ENCODE assay signal across 9 cellular contexts in genomic region chr11:1844221-1845094, GRCh38. TPM values are rescaled to one million over a fixed set of nuclear protein-coding genes. Genes with fewer than 3 reads are reported as not detected.
DNase-seq lines count a peak whose midpoint lies in the region; ATAC-seq and TF ChIP-seq lines count a peak whose summit lies in the region.
"Had no signal": no experiment of that assay in that cellular context is flagged by ENCODE, and none has a peak within 500 bp of the region (broad histone marks: within the 10 kb centered on the region; RNA-seq: fewer than 3 reads in every experiment).

No MANE protein-coding gene starts in this region.

- H3K36me3 Mint-ChIP-seq in activated CD4-positive, alpha-beta T cell treated with anti-CD3 and anti-CD28 coated beads, Interleukin-2, amount 10 ng/mL, durations not matched to agents 24 days and 14 days (ENCODE audit: low read depth): no peaks in the 10 kb centered on the region
- no peaks in the 10 kb centered on the region for H3K36me3 Mint-ChIP-seq in endothelial cell (ENCODE audit: low read depth, unreplicated experiment)
- H3K36me3 Mint-ChIP-seq in osteocyte (ENCODE audit: unreplicated experiment): no peaks in the 10 kb centered on the region

- no peaks in the 10 kb centered on the region for H3K9me3 ChIP-seq in MG63

- H3K4me3 Mint-ChIP-seq in activated CD4-positive, alpha-beta T cell treated with anti-CD3 and anti-CD28 coated beads, Interleukin-2, amount 10 ng/mL, durations not matched to agents 24 days and 14 days: peak overlapping the region; percentile 79
- H3K4me3 Mint-ChIP-seq in endothelial cell (ENCODE audit: unreplicated experiment): no peak overlapping the region
- no peak overlapping the region for H3K4me3 Mint-ChIP-seq in osteocyte (ENCODE audit: unreplicated experiment)

- no peak for ATAC-seq in HG02884 (IDR thresholded peaks at IDR 0.05; ENCODE audit: unreplicated experiment)

- in situ Hi-C loops in Caki2 (cut with HindIII; ENCODE audit: low pct_unique_long_range_greater_than_20kb, low sequenced_read_pairs): no loop called here

- H3K4me1 Mint-ChIP-seq in activated CD4-positive, alpha-beta T cell treated with anti-CD3 and anti-CD28 coated beads, Interleukin-2, amount 10 ng/mL, durations not matched to agents 24 days and 14 days: peaks cover 56% of the 10 kb centered on the region
- H3K4me1 Mint-ChIP-seq in endothelial cell (ENCODE audit: unreplicated experiment): peaks cover 4% of the 10 kb centered on the region
- peaks cover 43% of the 10 kb centered on the region for H3K4me1 Mint-ChIP-seq in osteocyte (ENCODE audit: unreplicated experiment)

- no peaks in the 10 kb centered on the region for H3K27me3 ChIP-seq in MG63

- no peak overlapping the region for H3K4me3 ChIP-seq in MG63

- H3K36me3 ChIP-seq in MG63: no peaks in the 10 kb centered on the region

- peak; percentile 32 for DNase-seq in Caki2 (ENCODE audit: low read depth)
- peak; percentile 83 for DNase-seq in activated CD4-positive, alpha-beta T cell treated with anti-CD3 and anti-CD28 coated beads, Interleukin-2, amount 10 ng/mL, durations not matched to agents 24 days and 14 days
- no peak for DNase-seq in endothelial cell (ENCODE audit: low spot score)
- DNase-seq in osteocyte (ENCODE audit: extremely low spot score, unreplicated experiment): no peak
- no peak for DNase-seq in MG63
- no peak for DNase-seq in Ammon's horn (ENCODE audit: low spot score)
- DNase-seq in NCI-H146 treated with DMSO at 0.1 percent for 48 hours (lab: John Stamatoyannopoulos, UW; ENCODE audit: unreplicated experiment): no peak
- DNase-seq: SIG-M5 had no signal

- TF ChIP-seq CTCF in endothelial cell (IDR thresholded peaks at IDR 0.05; ENCODE audit: unreplicated experiment): no peak
- no peak for TF ChIP-seq CTCF in osteocyte (IDR thresholded peaks at IDR 0.05)

- no peaks in the 10 kb centered on the region for H3K9me3 Mint-ChIP-seq in activated CD4-positive, alpha-beta T cell treated with anti-CD3 and anti-CD28 coated beads, Interleukin-2, amount 10 ng/mL, durations not matched to agents 24 days and 14 days
- H3K9me3 Mint-ChIP-seq in endothelial cell (ENCODE audit: unreplicated experiment) (no peaks in the 10 kb centered on the region), osteocyte (ENCODE audit: unreplicated experiment) (no peaks in the 10 kb centered on the region)

- intact Hi-C loops in activated CD4-positive, alpha-beta T cell treated with anti-CD3 and anti-CD28 coated beads, Interleukin-2, amount 10 ng/mL, durations not matched to agents 24 days and 14 days (cut with micrococcal nuclease): loop anchor here (1.0 kb wide), 1 partner anchor 8 kb away; no protein-coding TSS in a partner anchor

- H3K27ac Mint-ChIP-seq in activated CD4-positive, alpha-beta T cell treated with anti-CD3 and anti-CD28 coated beads, Interleukin-2, amount 10 ng/mL, durations not matched to agents 24 days and 14 days: peak overlapping the region; percentile 92
- H3K27ac Mint-ChIP-seq in endothelial cell (ENCODE audit: unreplicated experiment) (peak overlapping the region; percentile 20), osteocyte (ENCODE audit: unreplicated experiment) (peak overlapping the region; percentile 69)

- H3K27me3 Mint-ChIP-seq in activated CD4-positive, alpha-beta T cell treated with anti-CD3 and anti-CD28 coated beads, Interleukin-2, amount 10 ng/mL, durations not matched to agents 24 days and 14 days: peaks cover 3% of the 10 kb centered on the region
- H3K27me3 Mint-ChIP-seq in endothelial cell (ENCODE audit: unreplicated experiment) (peaks cover 16% of the 10 kb centered on the region), osteocyte (ENCODE audit: unreplicated experiment) (no peaks in the 10 kb centered on the region)

RNA-seq across cellular contexts. Expression of gene TNNI2, which starts 5.7 kb away (rescaled TPM):
- not detected in 2 replicates for total RNA-seq in Caki2 (2014; rRNA removed; shearing (Covaris generic); ENCODE audit: low replicate concordance)
- total RNA-seq in activated CD4-positive, alpha-beta T cell treated with anti-CD3 and anti-CD28 coated beads, Interleukin-2, amount 10 ng/mL, durations not matched to agents 24 days and 14 days: not detected in 2 replicates
- not detected for total RNA-seq in endothelial cell (ENCODE audit: unreplicated experiment)
- total RNA-seq in osteocyte: 1.0 and 1.1 TPM in 2 replicates
- total RNA-seq in MG63 (2014; rRNA removed; shearing (Covaris generic); ENCODE audit: low replicate concordance): not detected in 2 replicates

RNA-seq across cellular contexts. Expression of gene LSP1, which starts 8.4 kb away (rescaled TPM):
- total RNA-seq in Caki2 (2014; rRNA removed; shearing (Covaris generic); ENCODE audit: low replicate concordance): not detected in 2 replicates
- total RNA-seq in activated CD4-positive, alpha-beta T cell treated with anti-CD3 and anti-CD28 coated beads, Interleukin-2, amount 10 ng/mL, durations not matched to agents 24 days and 14 days: 303 and 322 TPM in 2 replicates
- total RNA-seq in endothelial cell (ENCODE audit: unreplicated experiment) (not detected), osteocyte (26.9 and 29.5 TPM in 2 replicates)
- 41.7 and 66.6 TPM in 2 replicates for total RNA-seq in MG63 (2014; rRNA removed; shearing (Covaris generic); ENCODE audit: low replicate concordance)

RNA-seq across cellular contexts. Expression of gene SYT8, which starts 9.7 kb away (rescaled TPM):
- total RNA-seq in Caki2 (2014; rRNA removed; shearing (Covaris generic); ENCODE audit: low replicate concordance): not detected in 2 replicates
- total RNA-seq in activated CD4-positive, alpha-beta T cell treated with anti-CD3 and anti-CD28 coated beads, Interleukin-2, amount 10 ng/mL, durations not matched to agents 24 days and 14 days: not detected in 2 replicates
- total RNA-seq in endothelial cell (ENCODE audit: unreplicated experiment): not detected
- total RNA-seq in osteocyte: 5.0 and 6.2 TPM in 2 replicates
- not detected in 2 replicates for total RNA-seq in MG63 (2014; rRNA removed; shearing (Covaris generic); ENCODE audit: low replicate concordance)

RNA-seq across cellular contexts. Expression of gene PRR33, which starts 47.2 kb away (rescaled TPM):
- total RNA-seq in Caki2 (2014; rRNA removed; shearing (Covaris generic); ENCODE audit: low replicate concordance): not detected in 2 replicates
- not detected in 2 replicates for total RNA-seq in activated CD4-positive, alpha-beta T cell treated with anti-CD3 and anti-CD28 coated beads, Interleukin-2, amount 10 ng/mL, durations not matched to agents 24 days and 14 days
- not detected for total RNA-seq in endothelial cell (ENCODE audit: unreplicated experiment)
- not detected in 2 replicates for total RNA-seq in osteocyte
- total RNA-seq in MG63 (2014; rRNA removed; shearing (Covaris generic); ENCODE audit: low replicate concordance): not detected in 2 replicates

Comparison
In these comparisons a context has a peak if more than half of its experiments do, and no peak if none do; other contexts are left out.
1. DNase-seq: peak in Caki2 (single experiment) and activated CD4-positive, alpha-beta T cell treated with anti-CD3 and anti-CD28 coated beads, Interleukin-2, amount 10 ng/mL, durations not matched to agents 24 days and 14 days (single experiment); none in endothelial cell (single experiment), osteocyte (single experiment), MG63 (single experiment), Ammon's horn (single experiment) and NCI-H146 treated with DMSO at 0.1 percent for 48 hours (single experiment).
2. H3K27ac Mint-ChIP-seq: peak in every context shown above with its lines; median percentile 92 in activated CD4-positive, alpha-beta T cell treated with anti-CD3 and anti-CD28 coated beads, Interleukin-2, amount 10 ng/mL, durations not matched to agents 24 days and 14 days; 69 in osteocyte; 20 in endothelial cell.
3. RNA of gene LSP1, which starts 8.4 kb away (total RNA-seq): 303 to 322 TPM in activated CD4-positive, alpha-beta T cell treated with anti-CD3 and anti-CD28 coated beads, Interleukin-2, amount 10 ng/mL, durations not matched to agents 24 days and 14 days, 41.7 to 66.6 TPM in MG63 and 26.9 to 29.5 TPM in osteocyte; not detected in endothelial cell (single experiment) and not detected in Caki2; every median in the first group is over 10 times any median in the second.